28 cellular contexts compared by ENCODE assay signal in genomic region chr13:111882351-111882750, GRCh38.
"Had no signal": no experiment of that assay in that cellular context is flagged by ENCODE, and none has a peak within 500 bp of the region (broad histone marks: within the 10 kb centered on the region; RNA-seq: fewer than 3 reads in every experiment).

No MANE protein-coding gene starts in this region.

- H3K9me3 ChIP-seq: ascending aorta, breast epithelium, colonic mucosa, gastrocnemius medialis had no signal

- H3K36me3 ChIP-seq: ascending aorta, breast epithelium, cardiac muscle cell, colonic mucosa, gastrocnemius medialis, heart left ventricle had no signal

- H3K9me3 Mint-ChIP-seq: activated CD4-positive, alpha-beta memory T cell treated with anti-CD3 and anti-CD28 coated beads for 36 hours; activated CD4-positive, alpha-beta T cell treated with anti-CD3 and anti-CD28 coated beads, Interleukin-2, amount 10 ng/mL, durations not matched to agents 24 days and 14 days had no signal

- H3K4me1 ChIP-seq: ascending aorta, breast epithelium, colonic mucosa, foreskin keratinocyte, gastrocnemius medialis, heart left ventricle had no signal

- H3K4me1 Mint-ChIP-seq: activated CD4-positive, alpha-beta T cell treated with anti-CD3 and anti-CD28 coated beads for 36 hours; activated CD4-positive, alpha-beta T cell treated with anti-CD3 and anti-CD28 coated beads, Interleukin-2, amount 10 ng/mL, durations not matched to agents 24 days and 14 days; activated naive CD4-positive, alpha-beta T cell treated with anti-CD3 and anti-CD28 coated beads, Interleukin-2, amount 10 ng/mL, durations not matched to agents 7 days and 5 days; activated naive CD8-positive, alpha-beta T cell treated with anti-CD3 and anti-CD28 coated beads, Interleukin-2, amount 10 ng/mL, durations not matched to agents 7 days and 5 days had no signal

- H3K27ac Mint-ChIP-seq: activated CD4-positive, alpha-beta memory T cell treated with anti-CD3 and anti-CD28 coated beads for 36 hours; activated CD4-positive, alpha-beta T cell treated with anti-CD3 and anti-CD28 coated beads for 36 hours; activated CD4-positive, alpha-beta T cell treated with anti-CD3 and anti-CD28 coated beads, Interleukin-2, amount 10 ng/mL, durations not matched to agents 24 days and 14 days; activated CD8-positive, alpha-beta T cell treated with anti-CD3 and anti-CD28 coated beads, Interleukin-2, amount 10 ng/mL, durations not matched to agents 7 days and 5 days; activated naive CD4-positive, alpha-beta T cell treated with anti-CD3 and anti-CD28 coated beads, Interleukin-2, amount 10 ng/mL, durations not matched to agents 7 days and 5 days; activated naive CD4-positive, alpha-beta T cell treated with anti-CD3 and anti-CD28 coated beads, Interleukin-2, amount 50 U/mL, for 72 hours; activated naive CD8-positive, alpha-beta T cell treated with anti-CD3 and anti-CD28 coated beads, Interleukin-2, amount 10 ng/mL, durations not matched to agents 7 days and 5 days; activated T-cell treated with anti-CD3 and anti-CD28 coated beads, Interleukin-2, amount 50 U/mL, for 24 hours; activated T-cell treated with anti-CD3 and anti-CD28 coated beads, Interleukin-2, amount 50 U/mL, for 72 hours; brain had no signal

- ATAC-seq: activated CD4-positive, alpha-beta T cell treated with anti-CD3 and anti-CD28 coated beads for 36 hours; activated CD8-positive, alpha-beta T cell treated with anti-CD3 and anti-CD28 coated beads, Interleukin-2, amount 10 ng/mL, durations not matched to agents 7 days and 5 days; activated naive CD4-positive, alpha-beta T cell treated with anti-CD3 and anti-CD28 coated beads, Interleukin-2, amount 50 U/mL, for 72 hours; activated T-cell treated with anti-CD3 and anti-CD28 coated beads, Interleukin-2, amount 50 U/mL, for 72 hours; esophagus mucosa; foreskin keratinocyte; gastrocnemius medialis; heart left ventricle had no signal

- H3K4me3 Mint-ChIP-seq: activated CD4-positive, alpha-beta memory T cell treated with anti-CD3 and anti-CD28 coated beads for 36 hours; activated CD4-positive, alpha-beta T cell treated with anti-CD3 and anti-CD28 coated beads for 36 hours; activated CD4-positive, alpha-beta T cell treated with anti-CD3 and anti-CD28 coated beads, Interleukin-2, amount 10 ng/mL, durations not matched to agents 24 days and 14 days; activated CD8-positive, alpha-beta T cell treated with anti-CD3 and anti-CD28 coated beads, Interleukin-2, amount 10 ng/mL, durations not matched to agents 7 days and 5 days; activated naive CD4-positive, alpha-beta T cell treated with anti-CD3 and anti-CD28 coated beads, Interleukin-2, amount 10 ng/mL, durations not matched to agents 7 days and 5 days; activated naive CD8-positive, alpha-beta T cell treated with anti-CD3 and anti-CD28 coated beads, Interleukin-2, amount 10 ng/mL, durations not matched to agents 7 days and 5 days; activated T-cell treated with anti-CD3 and anti-CD28 coated beads, Interleukin-2, amount 50 U/mL, for 24 hours; activated T-cell treated with anti-CD3 and anti-CD28 coated beads, Interleukin-2, amount 50 U/mL, for 72 hours; brain had no signal

- H3K4me3 ChIP-seq: ascending aorta, breast epithelium, cardiac muscle cell, colonic mucosa, gastrocnemius medialis, heart left ventricle had no signal

- H3K36me3 Mint-ChIP-seq: activated CD4-positive, alpha-beta memory T cell treated with anti-CD3 and anti-CD28 coated beads for 36 hours; activated naive CD4-positive, alpha-beta T cell treated with anti-CD3 and anti-CD28 coated beads, Interleukin-2, amount 10 ng/mL, durations not matched to agents 7 days and 5 days; activated naive CD4-positive, alpha-beta T cell treated with anti-CD3 and anti-CD28 coated beads, Interleukin-2, amount 50 U/mL, for 72 hours; activated naive CD8-positive, alpha-beta T cell treated with anti-CD3 and anti-CD28 coated beads, Interleukin-2, amount 10 ng/mL, durations not matched to agents 7 days and 5 days; brain had no signal

- H3K27ac ChIP-seq: ascending aorta, breast epithelium, cardiac muscle cell, colonic mucosa, foreskin keratinocyte, gastrocnemius medialis, heart left ventricle had no signal

- H3K27me3 Mint-ChIP-seq: activated CD4-positive, alpha-beta memory T cell treated with anti-CD3 and anti-CD28 coated beads for 36 hours; activated CD4-positive, alpha-beta T cell treated with anti-CD3 and anti-CD28 coated beads, Interleukin-2, amount 10 ng/mL, durations not matched to agents 24 days and 14 days; activated naive CD4-positive, alpha-beta T cell treated with anti-CD3 and anti-CD28 coated beads, Interleukin-2, amount 10 ng/mL, durations not matched to agents 7 days and 5 days; activated naive CD8-positive, alpha-beta T cell treated with anti-CD3 and anti-CD28 coated beads, Interleukin-2, amount 10 ng/mL, durations not matched to agents 7 days and 5 days had no signal

- DNase-seq: activated CD4-positive, alpha-beta memory T cell treated with anti-CD3 and anti-CD28 coated beads for 36 hours; activated CD4-positive, alpha-beta T cell treated with anti-CD3 and anti-CD28 coated beads for 36 hours; activated CD4-positive, alpha-beta T cell treated with anti-CD3 and anti-CD28 coated beads, Interleukin-2, amount 10 ng/mL, durations not matched to agents 24 days and 14 days; activated CD4-positive, CD25-positive, alpha-beta regulatory T cell; activated CD4-positive, CD25-positive, alpha-beta regulatory T cell treated with anti-CD3 and anti-CD28 coated beads, Interleukin-2, amount 50 U/mL, for 72 hours; activated CD8-positive, alpha-beta T cell treated with anti-CD3 and anti-CD28 coated beads, Interleukin-2, amount 10 ng/mL, durations not matched to agents 7 days and 5 days; activated gamma-delta T cell; activated naive CD4-positive, alpha-beta T cell; activated naive CD4-positive, alpha-beta T cell treated with anti-CD3 and anti-CD28 coated beads, Interleukin-2, amount 10 ng/mL, durations not matched to agents 7 days and 5 days; activated naive CD8-positive, alpha-beta T cell treated with anti-CD3 and anti-CD28 coated beads, Interleukin-2, amount 10 ng/mL, durations not matched to agents 7 days and 5 days; activated T-cell treated with anti-CD3 and anti-CD28 coated beads for 4 hours; activated T-cell treated with anti-CD3 and anti-CD28 coated beads, Interleukin-2, amount 50 U/mL, for 24 hours; activated T-cell treated with anti-CD3 and anti-CD28 coated beads, Interleukin-2, amount 50 U/mL, for 72 hours; central memory CD4-positive, alpha-beta T cell; cerebellar nuclear complex; colonic mucosa; effector CD8-positive, alpha-beta T cell; foreskin keratinocyte; gastrocnemius medialis; glutamatergic neuron; heart left ventricle; T-helper 2 cell had no signal

- H3K27me3 ChIP-seq: ascending aorta, colonic mucosa, foreskin keratinocyte, gastrocnemius medialis had no signal
